Comparison of ENCODE assay signal across 1 cellular context in genomic region chr6:3361312-3362037, GRCh38.
A peak's percentile ranks its signal among the peaks of the same experiment; 100 is the strongest.
TF ChIP-seq lines count a peak whose summit lies in the region.

No MANE protein-coding gene starts in this region.

TF ChIP-seq in HepG2, 621 proteins besides CTCF, POLR2A, EP300 and RAD21 (continued from another document and continues in another):
- TF ChIP-seq HINFP (CRISPR knock-in tag; IDR thresholded peaks at IDR 0.05; ENCODE audit: low read depth), result no peak
- TF ChIP-seq SKIL (CRISPR knock-in tag; IDR thresholded peaks at IDR 0.05; ENCODE audit: borderline replicate concordance), result no peak
- TF ChIP-seq ZKSCAN8 (CRISPR knock-in tag; IDR thresholded peaks at IDR 0.05; ENCODE audit: borderline replicate concordance), result no peak
- peak; percentile 47; the same call in 1 of the 2 replicates for TF ChIP-seq THRA (CRISPR knock-in tag; IDR thresholded peaks at IDR 0.05; ENCODE audit: borderline replicate concordance)
- TF ChIP-seq MBNL3 (CRISPR knock-in tag; conservative IDR thresholded peaks at IDR 0.05), result no peak
- TF ChIP-seq GATAD1 (CRISPR knock-in tag; IDR thresholded peaks at IDR 0.05), result 0 out of 2 replicates have a peak, but pooled peaks have one; percentile 17
- no peak; the same call in 1 of the 2 replicates for TF ChIP-seq SSRP1 (CRISPR knock-in tag; IDR thresholded peaks at IDR 0.05)
- TF ChIP-seq, protein P1, sequence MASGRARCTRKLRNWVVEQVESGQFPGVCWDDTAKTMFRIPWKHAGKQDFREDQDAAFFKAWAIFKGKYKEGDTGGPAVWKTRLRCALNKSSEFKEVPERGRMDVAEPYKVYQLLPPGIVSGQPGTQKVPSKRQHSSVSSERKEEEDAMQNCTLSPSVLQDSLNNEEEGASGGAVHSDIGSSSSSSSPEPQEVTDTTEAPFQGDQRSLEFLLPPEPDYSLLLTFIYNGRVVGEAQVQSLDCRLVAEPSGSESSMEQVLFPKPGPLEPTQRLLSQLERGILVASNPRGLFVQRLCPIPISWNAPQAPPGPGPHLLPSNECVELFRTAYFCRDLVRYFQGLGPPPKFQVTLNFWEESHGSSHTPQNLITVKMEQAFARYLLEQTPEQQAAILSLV (CRISPR knock-in tag; IDR thresholded peaks at IDR 0.05; ENCODE audit: borderline replicate concordance), result no peak
- TF ChIP-seq MTA3 (CRISPR knock-in tag; IDR thresholded peaks at IDR 0.05), result no peak
- TF ChIP-seq ZNF691 (CRISPR knock-in tag; IDR thresholded peaks at IDR 0.05; ENCODE audit: borderline replicate concordance, low read depth), result no peak
- no peak for TF ChIP-seq KLF16 (CRISPR knock-in tag; IDR thresholded peaks at IDR 0.05)
- TF ChIP-seq ZNF484 (CRISPR knock-in tag; IDR thresholded peaks at IDR 0.05; ENCODE audit: borderline replicate concordance, low read depth), result no peak
- no peak for TF ChIP-seq ZNF841 (CRISPR knock-in tag; IDR thresholded peaks at IDR 0.05; ENCODE audit: borderline replicate concordance)
- no peak for TF ChIP-seq ZEB1 (IDR thresholded peaks at IDR 0.05; ENCODE audit: insufficient replicate concordance, low read depth)
- TF ChIP-seq RARA (CRISPR knock-in tag; IDR thresholded peaks at IDR 0.05), result peak; percentile 62
- no peak for TF ChIP-seq RNF219 (CRISPR knock-in tag; IDR thresholded peaks at IDR 0.05)
- TF ChIP-seq KLF9 (CRISPR knock-in tag; IDR thresholded peaks at IDR 0.05; ENCODE audit: low read depth), result no peak
- no peak for TF ChIP-seq ZNF501 (CRISPR knock-in tag; IDR thresholded peaks at IDR 0.05)
- no peak for TF ChIP-seq KAT2B (IDR thresholded peaks at IDR 0.05; ENCODE audit: borderline replicate concordance, low read depth, low read length)
- TF ChIP-seq ARHGAP35 (CRISPR knock-in tag; IDR thresholded peaks at IDR 0.05; ENCODE audit: borderline replicate concordance), result no peak
- TF ChIP-seq, protein P2, sequence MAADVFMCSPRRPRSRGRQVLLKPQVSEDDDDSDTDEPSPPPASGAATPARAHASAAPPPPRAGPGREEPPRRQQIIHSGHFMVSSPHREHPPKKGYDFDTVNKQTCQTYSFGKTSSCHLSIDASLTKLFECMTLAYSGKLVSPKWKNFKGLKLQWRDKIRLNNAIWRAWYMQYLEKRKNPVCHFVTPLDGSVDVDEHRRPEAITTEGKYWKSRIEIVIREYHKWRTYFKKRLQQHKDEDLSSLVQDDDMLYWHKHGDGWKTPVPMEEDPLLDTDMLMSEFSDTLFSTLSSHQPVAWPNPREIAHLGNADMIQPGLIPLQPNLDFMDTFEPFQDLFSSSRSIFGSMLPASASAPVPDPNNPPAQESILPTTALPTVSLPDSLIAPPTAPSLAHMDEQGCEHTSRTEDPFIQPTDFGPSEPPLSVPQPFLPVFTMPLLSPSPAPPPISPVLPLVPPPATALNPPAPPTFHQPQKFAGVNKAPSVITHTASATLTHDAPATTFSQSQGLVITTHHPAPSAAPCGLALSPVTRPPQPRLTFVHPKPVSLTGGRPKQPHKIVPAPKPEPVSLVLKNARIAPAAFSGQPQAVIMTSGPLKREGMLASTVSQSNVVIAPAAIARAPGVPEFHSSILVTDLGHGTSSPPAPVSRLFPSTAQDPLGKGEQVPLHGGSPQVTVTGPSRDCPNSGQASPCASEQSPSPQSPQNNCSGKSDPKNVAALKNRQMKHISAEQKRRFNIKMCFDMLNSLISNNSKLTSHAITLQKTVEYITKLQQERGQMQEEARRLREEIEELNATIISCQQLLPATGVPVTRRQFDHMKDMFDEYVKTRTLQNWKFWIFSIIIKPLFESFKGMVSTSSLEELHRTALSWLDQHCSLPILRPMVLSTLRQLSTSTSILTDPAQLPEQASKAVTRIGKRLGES (CRISPR knock-in tag; IDR thresholded peaks at IDR 0.05; ENCODE audit: borderline replicate concordance), result no peak
- no peak for TF ChIP-seq ZNF296 (CRISPR knock-in tag; conservative IDR thresholded peaks at IDR 0.05)
- no peak for TF ChIP-seq GATA4 (IDR thresholded peaks at IDR 0.05; ENCODE audit: borderline replicate concordance, low read depth)
- TF ChIP-seq ZNF619 (CRISPR knock-in tag; IDR thresholded peaks at IDR 0.05), result no peak
- no peak for TF ChIP-seq ZNF264 (CRISPR knock-in tag; IDR thresholded peaks at IDR 0.05)
- TF ChIP-seq GABPA (IDR thresholded peaks at IDR 0.05; ENCODE audit: low read depth, low read length), result no peak
- TF ChIP-seq GABPA (CRISPR knock-in tag; IDR thresholded peaks at IDR 0.05; ENCODE audit: low read depth), result no peak
- TF ChIP-seq U2AF2 (IDR thresholded peaks at IDR 0.05; ENCODE audit: low read depth, low read length), result no peak
- TF ChIP-seq ARID2 (CRISPR knock-in tag; IDR thresholded peaks at IDR 0.05; ENCODE audit: borderline replicate concordance), result no peak
- no peak for TF ChIP-seq ISX (CRISPR knock-in tag; conservative IDR thresholded peaks at IDR 0.05)
- TF ChIP-seq ZNF382 (CRISPR knock-in tag; IDR thresholded peaks at IDR 0.05; ENCODE audit: borderline replicate concordance), result no peak
- no peak for TF ChIP-seq ZNF639 (CRISPR knock-in tag; conservative IDR thresholded peaks at IDR 0.05)
- TF ChIP-seq PLRG1 (conservative IDR thresholded peaks at IDR 0.05), result no peak
- TF ChIP-seq BCL6 (CRISPR knock-in tag; IDR thresholded peaks at IDR 0.05), result 0 out of 2 replicates have a peak, but pooled peaks have one; percentile 11
- TF ChIP-seq, protein P3, sequence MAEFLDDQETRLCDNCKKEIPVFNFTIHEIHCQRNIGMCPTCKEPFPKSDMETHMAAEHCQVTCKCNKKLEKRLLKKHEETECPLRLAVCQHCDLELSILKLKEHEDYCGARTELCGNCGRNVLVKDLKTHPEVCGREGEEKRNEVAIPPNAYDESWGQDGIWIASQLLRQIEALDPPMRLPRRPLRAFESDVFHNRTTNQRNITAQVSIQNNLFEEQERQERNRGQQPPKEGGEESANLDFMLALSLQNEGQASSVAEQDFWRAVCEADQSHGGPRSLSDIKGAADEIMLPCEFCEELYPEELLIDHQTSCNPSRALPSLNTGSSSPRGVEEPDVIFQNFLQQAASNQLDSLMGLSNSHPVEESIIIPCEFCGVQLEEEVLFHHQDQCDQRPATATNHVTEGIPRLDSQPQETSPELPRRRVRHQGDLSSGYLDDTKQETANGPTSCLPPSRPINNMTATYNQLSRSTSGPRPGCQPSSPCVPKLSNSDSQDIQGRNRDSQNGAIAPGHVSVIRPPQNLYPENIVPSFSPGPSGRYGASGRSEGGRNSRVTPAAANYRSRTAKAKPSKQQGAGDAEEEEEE (CRISPR knock-in tag; IDR thresholded peaks at IDR 0.05; ENCODE audit: borderline replicate concordance), result no peak
- TF ChIP-seq ZNF329 (CRISPR knock-in tag; IDR thresholded peaks at IDR 0.05; ENCODE audit: low read depth), result no peak
- no peak for TF ChIP-seq FOXP1 (IDR thresholded peaks at IDR 0.05)
- TF ChIP-seq FOXP1 (CRISPR knock-in tag; IDR thresholded peaks at IDR 0.05), result no peak
- no peak for TF ChIP-seq MAF1 (CRISPR knock-in tag; IDR thresholded peaks at IDR 0.05; ENCODE audit: borderline replicate concordance)
- no peak for TF ChIP-seq SIX1 (CRISPR knock-in tag; IDR thresholded peaks at IDR 0.05; ENCODE audit: borderline replicate concordance)
- TF ChIP-seq DR1 (CRISPR knock-in tag; IDR thresholded peaks at IDR 0.05), result no peak
- TF ChIP-seq, protein P4, sequence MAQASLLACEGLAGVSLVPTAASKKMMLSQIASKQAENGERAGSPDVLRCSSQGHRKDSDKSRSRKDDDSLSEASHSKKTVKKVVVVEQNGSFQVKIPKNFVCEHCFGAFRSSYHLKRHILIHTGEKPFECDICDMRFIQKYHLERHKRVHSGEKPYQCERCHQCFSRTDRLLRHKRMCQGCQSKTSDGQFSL (CRISPR knock-in tag; IDR thresholded peaks at IDR 0.05), result no peak
- TF ChIP-seq, protein P5, sequence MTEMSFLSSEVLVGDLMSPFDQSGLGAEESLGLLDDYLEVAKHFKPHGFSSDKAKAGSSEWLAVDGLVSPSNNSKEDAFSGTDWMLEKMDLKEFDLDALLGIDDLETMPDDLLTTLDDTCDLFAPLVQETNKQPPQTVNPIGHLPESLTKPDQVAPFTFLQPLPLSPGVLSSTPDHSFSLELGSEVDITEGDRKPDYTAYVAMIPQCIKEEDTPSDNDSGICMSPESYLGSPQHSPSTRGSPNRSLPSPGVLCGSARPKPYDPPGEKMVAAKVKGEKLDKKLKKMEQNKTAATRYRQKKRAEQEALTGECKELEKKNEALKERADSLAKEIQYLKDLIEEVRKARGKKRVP (CRISPR knock-in tag; IDR thresholded peaks at IDR 0.05), result no peak
- TF ChIP-seq RXRA (CRISPR knock-in tag; IDR thresholded peaks at IDR 0.05), result peak; percentile 20; the same call in 1 of the 2 replicates
- no peak for TF ChIP-seq ZNF430 (CRISPR knock-in tag; IDR thresholded peaks at IDR 0.05)
- no peak for TF ChIP-seq MIXL1 (CRISPR knock-in tag; IDR thresholded peaks at IDR 0.05)
- TF ChIP-seq MED8 (CRISPR knock-in tag; IDR thresholded peaks at IDR 0.05; ENCODE audit: insufficient replicate concordance), result no peak
- TF ChIP-seq SNAI1 (CRISPR knock-in tag; IDR thresholded peaks at IDR 0.05; ENCODE audit: borderline replicate concordance), result no peak
- no peak for TF ChIP-seq ZNF615 (CRISPR knock-in tag; IDR thresholded peaks at IDR 0.05; ENCODE audit: borderline replicate concordance)
- TF ChIP-seq FOXA3 (CRISPR knock-in tag; IDR thresholded peaks at IDR 0.05), result peak; percentile 37; the same call in 1 of the 2 replicates
